In genomic region chr1:5649795-5650194, GRCh38 we compare ENCODE assay signal across 15 cellular contexts.
A peak's percentile ranks its signal among the peaks of the same experiment; 100 is the strongest.
DNase-seq lines count a peak whose midpoint lies in the region; ATAC-seq and TF ChIP-seq lines count a peak whose summit lies in the region.
"Had no signal": no experiment of that assay in that cellular context is flagged by ENCODE, and none has a peak within 500 bp of the region (broad histone marks: within the 10 kb centered on the region; RNA-seq: fewer than 3 reads in every experiment).

No MANE protein-coding gene starts in this region.

- no TSS peak for BruUV-seq in PC-3 (replicated peaks; lab: Mats Ljungman, UMichigan)

- CTCF ChIA-PET in PC-3 (lab: Charles Lee): no interaction called here
- CTCF ChIA-PET in CD8-positive, alpha-beta memory T cell (lab: Charles Lee): no interaction called here

- H3K27ac Mint-ChIP-seq in osteocyte (ENCODE audit: unreplicated experiment): no peak overlapping the region
- no peak overlapping the region for H3K27ac Mint-ChIP-seq in CD8-positive, alpha-beta memory T cell
- H3K27ac Mint-ChIP-seq: CD14-positive monocyte; CD8-positive, alpha-beta T cell had no signal

- 94% methylated on average over 5 of the region's 5 CpGs for WGBS in hepatocyte (ENCODE audit: low lambda C conversion rate, missing lambda C conversion rate)

- H3K36me3 ChIP-seq in hepatocyte (replicated peaks; ENCODE audit: insufficient read depth, low read depth) (no peaks in the 10 kb centered on the region), PC-3 (ENCODE audit: low read depth, low read length) (no peaks in the 10 kb centered on the region)
- no peaks in the 10 kb centered on the region for H3K36me3 ChIP-seq in CD8-positive, alpha-beta memory T cell (ENCODE audit: insufficient read depth, low read length)
- H3K36me3 ChIP-seq: BE2C, HAP-1 had no signal

- H3K27me3 ChIP-seq in hepatocyte (no peaks in the 10 kb centered on the region), PC-3 (ENCODE audit: low read length) (peaks cover 58% of the 10 kb centered on the region)
- H3K27me3 ChIP-seq in CD8-positive, alpha-beta memory T cell (ENCODE audit: insufficient read depth, low read length, poor library complexity, severe bottlenecking): no peaks in the 10 kb centered on the region

- TF ChIP-seq CTCF in hepatocyte (IDR thresholded peaks at IDR 0.05; ENCODE audit: poor library complexity): no peak
- TF ChIP-seq CTCF in osteocyte (IDR thresholded peaks at IDR 0.05): no peak
- TF ChIP-seq CTCF in PC-3 (conservative IDR thresholded peaks at IDR 0.05; ENCODE audit: low read depth, low read length): no peak

- POLR2A ChIA-PET in PC-3 (lab: Charles Lee; ENCODE audit: unreplicated experiment): no interaction called here
- POLR2A ChIA-PET in CD8-positive, alpha-beta memory T cell (lab: Charles Lee): no interaction called here

- no peaks in the 10 kb centered on the region for H3K9me3 ChIP-seq in hepatocyte (ENCODE audit: low read depth)
- H3K9me3 ChIP-seq in PC-3 (ENCODE audit: low read length): no peaks in the 10 kb centered on the region
- H3K9me3 ChIP-seq in CD8-positive, alpha-beta memory T cell (ENCODE audit: low read length): no peaks in the 10 kb centered on the region
- H3K9me3 ChIP-seq: BE2C, HAP-1 had no signal

- H2AFZ ChIP-seq in hepatocyte (no peak overlapping the region), PC-3 (ENCODE audit: low read length) (no peak overlapping the region)

- H3K79me2 ChIP-seq in hepatocyte (no peaks in the 10 kb centered on the region), PC-3 (ENCODE audit: low read length) (no peaks in the 10 kb centered on the region)

- H3K4me1 ChIP-seq in hepatocyte (ENCODE audit: insufficient read depth) (peaks cover 21% of the 10 kb centered on the region), PC-3 (ENCODE audit: insufficient read depth, low read length) (no peaks in the 10 kb centered on the region)
- H3K4me1 ChIP-seq in CD8-positive, alpha-beta memory T cell (ENCODE audit: insufficient read depth, low read length): no peaks in the 10 kb centered on the region
- H3K4me1 ChIP-seq: BE2C, HAP-1 had no signal

- H3K4me3 ChIP-seq in hepatocyte (no peak overlapping the region), PC-3 (ENCODE audit: low read length) (no peak overlapping the region)
- no peak overlapping the region for H3K4me3 ChIP-seq in CD8-positive, alpha-beta memory T cell (ENCODE audit: low read length)
- H3K4me3 ChIP-seq: HAP-1 had no signal

- H3K9me3 Mint-ChIP-seq in osteocyte (ENCODE audit: unreplicated experiment): peaks cover 31% of the 10 kb centered on the region
- H3K9me3 Mint-ChIP-seq in CD8-positive, alpha-beta memory T cell: peaks cover 2 to 9% (median 3%) of the 10 kb centered on the region in 5 donors

- H3K27me3 Mint-ChIP-seq in osteocyte (ENCODE audit: unreplicated experiment): no peaks in the 10 kb centered on the region
- H3K27me3 Mint-ChIP-seq in CD8-positive, alpha-beta memory T cell: peaks cover 25 to 26% of the 10 kb centered on the region in 2 donors

- DNase-seq in activated CD8-positive, alpha-beta memory T cell treated with anti-CD3 and anti-CD28 coated beads, Interleukin-2, amount 50 U/mL, for 48 hours: peak; percentile 35
- DNase-seq in activated CD8-positive, alpha-beta memory T cell treated with anti-CD3 and anti-CD28 coated beads, Interleukin-2, amount 50 U/mL, for 4 hours: no peak
- DNase-seq in hepatocyte (ENCODE audit: low spot score): peak; percentile 3
- DNase-seq in osteocyte (ENCODE audit: extremely low spot score, unreplicated experiment): peak; percentile 78
- DNase-seq in PC-3: no peak
- no peak for DNase-seq in CD8-positive, alpha-beta memory T cell
- DNase-seq: BE2C, Caco-2, DND-41, GDM1 had no signal

- no peak overlapping the region for H3K4me3 Mint-ChIP-seq in osteocyte (ENCODE audit: unreplicated experiment)
- no peak overlapping the region for H3K4me3 Mint-ChIP-seq in CD8-positive, alpha-beta memory T cell
- H3K4me3 Mint-ChIP-seq: CD14-positive monocyte; CD8-positive, alpha-beta T cell had no signal

- ATAC-seq in PC-3 (no peak), HG02588 (IDR thresholded peaks at IDR 0.05; ENCODE audit: unreplicated experiment) (no peak)
- ATAC-seq: CD8-positive, alpha-beta T cell; HepG2 had no signal

- H3K4me2 ChIP-seq in hepatocyte: no peak overlapping the region
- no peak overlapping the region for H3K4me2 ChIP-seq in PC-3 (ENCODE audit: low read length)

- H3K27ac ChIP-seq in hepatocyte (no peak overlapping the region), PC-3 (ENCODE audit: low read length) (no peak overlapping the region)
- no peak overlapping the region for H3K27ac ChIP-seq in CD8-positive, alpha-beta memory T cell (ENCODE audit: low read depth, low read length)

- H3K9me2 ChIP-seq in hepatocyte (replicated peaks; ENCODE audit: insufficient read depth) (no peaks in the 10 kb centered on the region), PC-3 (replicated peaks; ENCODE audit: low read length) (no peaks in the 10 kb centered on the region)

- H3K9ac ChIP-seq in PC-3 (ENCODE audit: low read length): no peak overlapping the region

- no peaks in the 10 kb centered on the region for H3K4me1 Mint-ChIP-seq in osteocyte (ENCODE audit: unreplicated experiment)
- peaks cover 6 to 23% (median 21%) of the 10 kb centered on the region in 3 donors for H3K4me1 Mint-ChIP-seq in CD8-positive, alpha-beta memory T cell
- H3K4me1 Mint-ChIP-seq: CD14-positive monocyte had no signal

- H3K36me3 Mint-ChIP-seq in osteocyte (ENCODE audit: unreplicated experiment): no peaks in the 10 kb centered on the region
- H3K36me3 Mint-ChIP-seq in CD8-positive, alpha-beta memory T cell: no peaks in the 10 kb centered on the region
- H3K36me3 Mint-ChIP-seq: CD14-positive monocyte; CD8-positive, alpha-beta T cell had no signal

- intact Hi-C loops in PC-3 (cut with micrococcal nuclease): no loop called here

- no peaks in the 10 kb centered on the region for H3F3A ChIP-seq in PC-3 (ENCODE audit: low read length, unreplicated experiment)

- H4K20me1 ChIP-seq in hepatocyte (ENCODE audit: insufficient read depth, poor library complexity, severe bottlenecking) (no peaks in the 10 kb centered on the region), PC-3 (ENCODE audit: low read length) (no peaks in the 10 kb centered on the region)

Comparison
In these comparisons a context has a peak if more than half of its experiments do, and no peak if none do; other contexts are left out.
1. DNase-seq: peak in activated CD8-positive, alpha-beta memory T cell treated with anti-CD3 and anti-CD28 coated beads, Interleukin-2, amount 50 U/mL, for 48 hours (single experiment), hepatocyte (single experiment) and osteocyte (single experiment); none in activated CD8-positive, alpha-beta memory T cell treated with anti-CD3 and anti-CD28 coated beads, Interleukin-2, amount 50 U/mL, for 4 hours (single experiment), PC-3 (single experiment) and CD8-positive, alpha-beta memory T cell (0 of 5).